11 cellular contexts compared by ENCODE assay signal in the genomic region with DNA sequence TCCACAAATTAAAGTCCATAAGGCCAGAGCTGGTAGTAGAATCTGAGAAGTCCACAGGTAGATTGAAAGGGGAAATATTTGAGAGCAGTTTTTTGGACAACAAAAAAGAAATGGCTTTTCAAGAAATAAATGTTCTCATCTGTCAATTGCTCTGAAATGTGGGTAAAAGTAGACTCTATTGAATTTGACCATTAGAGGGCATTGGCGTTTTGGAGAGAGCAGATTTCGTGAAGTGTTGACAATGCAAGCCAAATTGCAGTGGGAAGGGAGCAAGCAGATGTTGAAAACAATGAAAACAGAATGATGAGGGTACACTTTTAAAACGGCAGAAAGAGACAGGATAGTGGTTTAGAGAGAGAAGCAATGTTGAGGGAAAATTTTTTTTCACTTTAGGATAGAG.
A peak's percentile ranks its signal among the peaks of the same experiment; 100 is the strongest.
DNase-seq lines count a peak whose midpoint lies in the region; ATAC-seq and TF ChIP-seq lines count a peak whose summit lies in the region.
"Had no signal": no experiment of that assay in that cellular context is flagged by ENCODE, and none has a peak within 500 bp of the region (broad histone marks: within the 10 kb centered on the region; RNA-seq: fewer than 3 reads in every experiment).

No MANE protein-coding gene starts in this region.

- H3K27me3 ChIP-seq in BJ (ENCODE audit: control insufficient read depth, insufficient read depth, low read length): no peaks in the 10 kb centered on the region

- CTCF ChIA-PET in BJ (lab: Yijun Ruan, JAX): interaction anchor here (0.7 to 1.5 kb wide), 5 partner anchors 8 to 535 kb away, joined by 3 to 5 read pairs (median 3); no protein-coding TSS in a partner anchor

- POLR2A ChIA-PET in BJ (lab: Charles Lee): no interaction called here

- H3K4me3 ChIP-seq in BJ (ENCODE audit: low read depth, low read length): no peak overlapping the region
- H3K4me3 ChIP-seq in astrocyte of the cerebellum (ENCODE audit: low read depth, low read length): no peak overlapping the region

- no peaks in the 10 kb centered on the region for H3K36me3 ChIP-seq in BJ (ENCODE audit: control insufficient read depth, insufficient read depth, low read length)

- no peak for DNase-seq in BJ (ENCODE audit: low read depth)
- DNase-seq in M059J (ENCODE audit: low read depth): peak; percentile 5
- no peak for DNase-seq in astrocyte of the cerebellum (ENCODE audit: low read depth)
- DNase-seq in left lobe of liver (ENCODE audit: low spot score): no peak
- DNase-seq in activated T-helper 1 cell treated with anti-CD3 and anti-CD28 coated beads, Interleukin-12 subunit alpha, Interleukin-12 subunit beta, Interleukin-2, Interleukin-4 antibody, amounts not matched to agents 30 ng/mL and 10 ng/mL and 1 ng/mL, durations not matched to agents 14 hours and 24 hours and 36 hours (ENCODE audit: low spot score): no peak
- DNase-seq in stimulated activated effector memory CD8-positive, alpha-beta T cell treated with anti-CD3 and anti-CD28 coated beads, Interleukin-12 subunit alpha, Interleukin-12 subunit beta, amount 100 ng/mL, for 72 hours (ENCODE audit: low spot score in 2 of 2): no peak
- no peak for DNase-seq in Right ventricle myocardium superior
- DNase-seq in nephron progenitor cell: no peak
- DNase-seq: DMS79 treated with DMSO at 0.1 percent for 48 hours, NCI-H187 had no signal

- H3K36me3 Mint-ChIP-seq in activated T-helper 1 cell treated with anti-CD3 and anti-CD28 coated beads, Interleukin-12 subunit alpha, Interleukin-12 subunit beta, Interleukin-2, Interleukin-4 antibody, amounts not matched to agents 30 ng/mL and 10 ng/mL and 1 ng/mL, durations not matched to agents 14 hours and 24 hours and 36 hours (ENCODE audit: low read depth): no peaks in the 10 kb centered on the region
- no peaks in the 10 kb centered on the region for H3K36me3 Mint-ChIP-seq in stimulated activated effector memory CD8-positive, alpha-beta T cell treated with anti-CD3 and anti-CD28 coated beads, Interleukin-12 subunit alpha, Interleukin-12 subunit beta, amount 100 ng/mL, for 72 hours
- H3K36me3 Mint-ChIP-seq in nephron progenitor cell (ENCODE audit: low read depth): no peaks in the 10 kb centered on the region

- no peaks in the 10 kb centered on the region for H3K27me3 Mint-ChIP-seq in activated T-helper 1 cell treated with anti-CD3 and anti-CD28 coated beads, Interleukin-12 subunit alpha, Interleukin-12 subunit beta, Interleukin-2, Interleukin-4 antibody, amounts not matched to agents 30 ng/mL and 10 ng/mL and 1 ng/mL, durations not matched to agents 14 hours and 24 hours and 36 hours (ENCODE audit: insufficient read depth)
- H3K27me3 Mint-ChIP-seq in nephron progenitor cell (ENCODE audit: low read depth, poor library complexity): no peaks in the 10 kb centered on the region

- intact Hi-C loops in activated T-helper 1 cell treated with anti-CD3 and anti-CD28 coated beads, Interleukin-12 subunit alpha, Interleukin-12 subunit beta, Interleukin-2, Interleukin-4 antibody, amounts not matched to agents 30 ng/mL and 10 ng/mL and 1 ng/mL, durations not matched to agents 14 hours and 24 hours and 36 hours (cut with micrococcal nuclease): no loop called here
- intact Hi-C loops in Right ventricle myocardium superior (cut with DNase I): no loop called here

- in situ Hi-C loops in astrocyte of the cerebellum (cut with HindIII; ENCODE audit: low sequenced_read_pairs): no loop called here

- H3K4me3 Mint-ChIP-seq in activated T-helper 1 cell treated with anti-CD3 and anti-CD28 coated beads, Interleukin-12 subunit alpha, Interleukin-12 subunit beta, Interleukin-2, Interleukin-4 antibody, amounts not matched to agents 30 ng/mL and 10 ng/mL and 1 ng/mL, durations not matched to agents 14 hours and 24 hours and 36 hours: no peak overlapping the region
- no peak overlapping the region for H3K4me3 Mint-ChIP-seq in stimulated activated effector memory CD8-positive, alpha-beta T cell treated with anti-CD3 and anti-CD28 coated beads, Interleukin-12 subunit alpha, Interleukin-12 subunit beta, amount 100 ng/mL, for 72 hours
- no peak overlapping the region for H3K4me3 Mint-ChIP-seq in nephron progenitor cell
- H3K4me3 Mint-ChIP-seq: T-helper 2 cell treated with Interferon-gamma antibody and Interleukin-4, amounts not matched to agents 5 μg/mL and 100 μg/mL, for 36 hours had no signal

- TF ChIP-seq CTCF in BJ (IDR thresholded peaks at IDR 0.05; ENCODE audit: insufficient read depth, low read depth, low read length) (peak; percentile 35), astrocyte of the cerebellum (IDR thresholded peaks at IDR 0.05; ENCODE audit: low read depth, low read length, missing control alignments) (peak; percentile 20), nephron progenitor cell (IDR thresholded peaks at IDR 0.05) (no peak)

- H3K4me1 Mint-ChIP-seq in activated T-helper 1 cell treated with anti-CD3 and anti-CD28 coated beads, Interleukin-12 subunit alpha, Interleukin-12 subunit beta, Interleukin-2, Interleukin-4 antibody, amounts not matched to agents 30 ng/mL and 10 ng/mL and 1 ng/mL, durations not matched to agents 14 hours and 24 hours and 36 hours (ENCODE audit: low read depth): no peaks in the 10 kb centered on the region
- H3K4me1 Mint-ChIP-seq in stimulated activated effector memory CD8-positive, alpha-beta T cell treated with anti-CD3 and anti-CD28 coated beads, Interleukin-12 subunit alpha, Interleukin-12 subunit beta, amount 100 ng/mL, for 72 hours: no peaks in the 10 kb centered on the region
- no peaks in the 10 kb centered on the region for H3K4me1 Mint-ChIP-seq in nephron progenitor cell

- ATAC-seq in left lobe of liver (peak; percentile 87), Right ventricle myocardium superior (ENCODE audit: poor library complexity) (no peak)
- ATAC-seq in stimulated activated effector memory CD8-positive, alpha-beta T cell treated with anti-CD3 and anti-CD28 coated beads, Interleukin-12 subunit alpha, Interleukin-12 subunit beta, amount 100 ng/mL, for 72 hours: no peak

- no peak overlapping the region for H3K27ac Mint-ChIP-seq in activated T-helper 1 cell treated with anti-CD3 and anti-CD28 coated beads, Interleukin-12 subunit alpha, Interleukin-12 subunit beta, Interleukin-2, Interleukin-4 antibody, amounts not matched to agents 30 ng/mL and 10 ng/mL and 1 ng/mL, durations not matched to agents 14 hours and 24 hours and 36 hours
- H3K27ac Mint-ChIP-seq in stimulated activated effector memory CD8-positive, alpha-beta T cell treated with anti-CD3 and anti-CD28 coated beads, Interleukin-12 subunit alpha, Interleukin-12 subunit beta, amount 100 ng/mL, for 72 hours: no peak overlapping the region
- H3K27ac Mint-ChIP-seq in nephron progenitor cell: no peak overlapping the region
- H3K27ac Mint-ChIP-seq: T-helper 2 cell treated with Interferon-gamma antibody and Interleukin-4, amounts not matched to agents 5 μg/mL and 100 μg/mL, for 36 hours had no signal

- H3K9me3 Mint-ChIP-seq in activated T-helper 1 cell treated with anti-CD3 and anti-CD28 coated beads, Interleukin-12 subunit alpha, Interleukin-12 subunit beta, Interleukin-2, Interleukin-4 antibody, amounts not matched to agents 30 ng/mL and 10 ng/mL and 1 ng/mL, durations not matched to agents 14 hours and 24 hours and 36 hours: no peaks in the 10 kb centered on the region
- H3K9me3 Mint-ChIP-seq in stimulated activated effector memory CD8-positive, alpha-beta T cell treated with anti-CD3 and anti-CD28 coated beads, Interleukin-12 subunit alpha, Interleukin-12 subunit beta, amount 100 ng/mL, for 72 hours: peaks cover 9% of the 10 kb centered on the region
- no peaks in the 10 kb centered on the region for H3K9me3 Mint-ChIP-seq in nephron progenitor cell
- H3K9me3 Mint-ChIP-seq: T-helper 2 cell treated with Interferon-gamma antibody and Interleukin-4, amounts not matched to agents 5 μg/mL and 100 μg/mL, for 36 hours had no signal
